ENCODE assay signal across 17 cellular contexts in genomic region chr2:112920923-112921532, GRCh38. TPM values are rescaled to one million over a fixed set of nuclear protein-coding genes. Genes with fewer than 3 reads are reported as not detected.
DNase-seq lines count a peak whose midpoint lies in the region; TF ChIP-seq lines count a peak whose summit lies in the region.
"Had no signal": no experiment of that assay in that cellular context is flagged by ENCODE, and none has a peak within 500 bp of the region (broad histone marks: within the 10 kb centered on the region; RNA-seq: fewer than 3 reads in every experiment).

No MANE protein-coding gene starts in this region.

- no peaks in the 10 kb centered on the region for H3F3A ChIP-seq in PC-9 (ENCODE audit: insufficient read depth, low read depth)

- no peak overlapping the region for H4K8ac ChIP-seq in mesendoderm (ENCODE audit: low read depth, low read length)

- intact Hi-C loops in PC-9 (cut with micrococcal nuclease; ENCODE audit: unreplicated experiment), result no loop called here
- intact Hi-C loops in stomach (cut with DNase I; ENCODE audit: low total_unique reads), result no loop called here
- intact Hi-C loops in posterior cingulate gyrus (cut with DNase I), result no loop called here

- no peaks in the 10 kb centered on the region for H3K79me1 ChIP-seq in mesendoderm (ENCODE audit: low read length)

- no peak overlapping the region for H3K56ac ChIP-seq in mesendoderm (ENCODE audit: low read length)

- H3K4me1 ChIP-seq in PC-9 (replicated peaks; ENCODE audit: insufficient read depth), result peaks cover 17% of the 10 kb centered on the region
- H3K4me1 ChIP-seq in mesendoderm (ENCODE audit: control insufficient read depth, low read depth, low read length), result no peaks in the 10 kb centered on the region
- peaks cover 0 to 5% (median 2%) of the 10 kb centered on the region in 4 donors for H3K4me1 ChIP-seq in stomach
- H3K4me1 ChIP-seq: psoas muscle had no signal

- H2BK5ac ChIP-seq in mesendoderm (ENCODE audit: low read length), result no peak overlapping the region

- H4K20me1 ChIP-seq in PC-9 (ENCODE audit: insufficient read depth), result no peaks in the 10 kb centered on the region
- H4K20me1 ChIP-seq: BLaER1 treated with 17β-estradiol and CSF1 and Interleukin-3, amounts not matched to agents 10 nM and 100 nM had no signal

- H2BK120ac ChIP-seq in mesendoderm (ENCODE audit: low read depth, low read length), result no peak overlapping the region

- 0 out of 2 replicates have a peak overlapping the region, but pooled peaks have one; percentile 11 for H3K4me2 ChIP-seq in PC-9
- H3K4me2 ChIP-seq in mesendoderm (ENCODE audit: low read length), result no peak overlapping the region

- peak overlapping the region; percentile 47 for H3K27ac ChIP-seq in PC-9
- H3K27ac ChIP-seq in mesendoderm (ENCODE audit: low read depth, low read length), result no peak overlapping the region
- no peak overlapping the region for H3K27ac ChIP-seq in stomach
- H3K27ac ChIP-seq: BLaER1 treated with 17β-estradiol and CSF1 and Interleukin-3, amounts not matched to agents 10 nM and 100 nM; cardiac muscle cell; psoas muscle had no signal

- POLR2A ChIA-PET in PC-9 (lab: Charles Lee; ENCODE audit: unreplicated experiment), result no interaction called here

- no peak overlapping the region for H4K5ac ChIP-seq in mesendoderm (ENCODE audit: low read length)

- CTCF ChIA-PET in PC-9 (lab: Charles Lee), result no interaction called here

- DNase-seq in stimulated activated CD4-positive, alpha-beta T cell treated with anti-CD3 and anti-CD28 coated beads, Interleukin-15, amount 100 ng/mL, for 24 hours, result peak; percentile 14
- no peak for DNase-seq in stimulated activated CD4-positive, alpha-beta T cell treated with anti-CD3 and anti-CD28 coated beads, Interleukin-4, amount 100 ng/mL, for 4 hours
- peak in 1 of 2 experiments; percentile 73 for DNase-seq in PC-9
- DNase-seq in choroid plexus epithelial cell (ENCODE audit: low read depth), result peak; percentile 14
- DNase-seq in mesendoderm, result no peak
- no peak for DNase-seq in NCI-H748 (lab: John Stamatoyannopoulos, UW; ENCODE audit: unreplicated experiment)
- no peak for DNase-seq in stomach
- DNase-seq in posterior cingulate gyrus, result no peak
- DNase-seq: Karpas-422; mucosa of descending colon; psoas muscle; stimulated activated CD4-positive, alpha-beta T cell treated with anti-CD3 and anti-CD28 coated beads, Interleukin-4, amount 100 ng/mL, for 1 hour had no signal

- H3K27me3 ChIP-seq in PC-9 (ENCODE audit: insufficient read depth, low read depth) (no peaks in the 10 kb centered on the region), mesendoderm (ENCODE audit: insufficient read depth, low read length, poor library complexity) (no peaks in the 10 kb centered on the region), stomach (no peaks in the 10 kb centered on the region)
- H3K27me3 ChIP-seq: BLaER1 treated with 17β-estradiol and CSF1 and Interleukin-3, amounts not matched to agents 10 nM and 100 nM; cardiac muscle cell had no signal

- H3K4me3 ChIP-seq in PC-9 (no peak overlapping the region), choroid plexus epithelial cell (ENCODE audit: low read depth, low read length) (no peak overlapping the region), mesendoderm (ENCODE audit: low read length) (no peak overlapping the region), stomach (no peak overlapping the region)
- H3K4me3 ChIP-seq: BLaER1 treated with 17β-estradiol and CSF1 and Interleukin-3, amounts not matched to agents 10 nM and 100 nM; cardiac muscle cell; mucosa of descending colon; psoas muscle had no signal

- H2AK5ac ChIP-seq in mesendoderm (ENCODE audit: low read length), result no peak overlapping the region

- TF ChIP-seq EP300 in stomach (IDR thresholded peaks at IDR 0.05), result no peak

- H3K36me3 ChIP-seq in PC-9 (ENCODE audit: low read depth) (no peaks in the 10 kb centered on the region), mesendoderm (ENCODE audit: control insufficient read depth, insufficient read depth, low read length) (no peaks in the 10 kb centered on the region), stomach (no peaks in the 10 kb centered on the region)
- H3K36me3 ChIP-seq: BLaER1 treated with 17β-estradiol and CSF1 and Interleukin-3, amounts not matched to agents 10 nM and 100 nM; cardiac muscle cell had no signal

- H3K23ac ChIP-seq in mesendoderm (ENCODE audit: low read length), result no peak overlapping the region

- H3K9me2 ChIP-seq in PC-9 (ENCODE audit: insufficient read depth), result no peaks in the 10 kb centered on the region

- TF ChIP-seq POLR2A in stomach (IDR thresholded peaks at IDR 0.05), result no peak

- H2AFZ ChIP-seq in PC-9, result 0 out of 2 replicates have a peak overlapping the region, but pooled peaks have one; percentile 45

- H3K18ac ChIP-seq in mesendoderm (ENCODE audit: low read length), result no peak overlapping the region

- BruUV-seq in PC-9 (replicated peaks; lab: Mats Ljungman, UMichigan), result no TSS peak

- H3K9ac ChIP-seq in mesendoderm (ENCODE audit: low read length), result no peak overlapping the region
- H3K9ac ChIP-seq: BLaER1 treated with 17β-estradiol and CSF1 and Interleukin-3, amounts not matched to agents 10 nM and 100 nM had no signal

- H3K4ac ChIP-seq in mesendoderm (ENCODE audit: low read depth, low read length), result no peak overlapping the region

- no CpG with 5 or more reads among the region's 4 CpGs for WGBS in mesendoderm (ENCODE audit: extremely low coverage, insufficient coverage, low lambda C conversion rate)
- WGBS in stomach, 5 donors, result 41 to 95% (median 66%) methylated on average over 4 of the region's 4 CpGs

- TF ChIP-seq CTCF in PC-9 (conservative IDR thresholded peaks at IDR 0.05) (no peak), choroid plexus epithelial cell (conservative IDR thresholded peaks at IDR 0.05; ENCODE audit: low read depth, low read length) (no peak), stomach (IDR thresholded peaks at IDR 0.05) (no peak)

- H3K9me3 ChIP-seq in PC-9 (ENCODE audit: insufficient read depth, low read depth), result no peaks in the 10 kb centered on the region
- peaks cover 0 to 3% (median 0%) of the 10 kb centered on the region in 4 donors for H3K9me3 ChIP-seq in stomach
- H3K9me3 ChIP-seq: mucosa of descending colon, psoas muscle had no signal

- H3K79me2 ChIP-seq in PC-9 (ENCODE audit: low read depth) (no peaks in the 10 kb centered on the region), mesendoderm (ENCODE audit: control insufficient read depth, insufficient read depth, low read length) (no peaks in the 10 kb centered on the region)

- H2BK15ac ChIP-seq in mesendoderm (replicated peaks; ENCODE audit: low read depth), result no peak overlapping the region

RNA-seq across cellular contexts. Expression of gene IL37, which starts 10.1 kb away (rescaled TPM):
- total RNA-seq in PC-9 (2021) (1.0 and 1.7 TPM in 2 replicates), stomach (not detected)
- polyA plus RNA-seq in mesendoderm (2013, experiment 1 of 2), result not detected
- polyA plus RNA-seq in mesendoderm (2013, experiment 2 of 2), result not detected
- under 1 TPM in 1 of 3 donors, not detected in 2; 0.55 TPM for polyA plus RNA-seq in stomach
- total RNA-seq: cardiac muscle cell; fibroblast of lung; OCI-LY7; psoas muscle; T-helper 2 cell treated with Interferon-gamma antibody and Interleukin-4, amounts not matched to agents 100 ng/mL and 5 ng/mL, for 36 hours had no signal
- polyA plus RNA-seq: cardiac muscle cell, fibroblast of lung, psoas muscle had no signal

RNA-seq across cellular contexts. Expression of gene IL36G, which starts 56.8 kb away (rescaled TPM):
- not detected in 2 replicates for total RNA-seq in PC-9 (2021)
- not detected for polyA plus RNA-seq in mesendoderm (2013, experiment 1 of 2)
- not detected for polyA plus RNA-seq in mesendoderm (2013, experiment 2 of 2)
- total RNA-seq in stomach, result not detected
- 1 to 10 TPM in 1 of 3 donors, not detected in 2; 1.1 TPM for polyA plus RNA-seq in stomach
- total RNA-seq: fibroblast of lung; mucosa of descending colon; OCI-LY7; psoas muscle; T-helper 2 cell treated with Interferon-gamma antibody and Interleukin-4, amounts not matched to agents 100 ng/mL and 5 ng/mL, for 36 hours had no signal
- polyA plus RNA-seq: cardiac muscle cell, fibroblast of lung, psoas muscle had no signal

Comparison
In these comparisons a context has a peak if more than half of its experiments do, and no peak if none do; other contexts are left out.
1. DNase-seq: peak in stimulated activated CD4-positive, alpha-beta T cell treated with anti-CD3 and anti-CD28 coated beads, Interleukin-15, amount 100 ng/mL, for 24 hours (single experiment) and choroid plexus epithelial cell (single experiment); none in stimulated activated CD4-positive, alpha-beta T cell treated with anti-CD3 and anti-CD28 coated beads, Interleukin-4, amount 100 ng/mL, for 4 hours (0 of 2), mesendoderm (single experiment), NCI-H748 (single experiment), stomach (single experiment) and posterior cingulate gyrus (0 of 10).